Comparison of ENCODE assay signal across 9 cellular contexts in genomic region chr12:2957816-2958431, GRCh38. TPM values are rescaled to one million over a fixed set of nuclear protein-coding genes. Genes with fewer than 3 reads are reported as not detected.
DNase-seq lines count a peak whose midpoint lies in the region; ATAC-seq, FAIRE-seq and TF ChIP-seq lines count a peak whose summit lies in the region.
"Had no signal": no experiment of that assay in that cellular context is flagged by ENCODE, and none has a peak within 500 bp of the region (broad histone marks: within the 10 kb centered on the region; RNA-seq: fewer than 3 reads in every experiment).

No MANE protein-coding gene starts in this region.

- H3K4me1 ChIP-seq in mucosa of rectum (ENCODE audit: control insufficient read depth in 2 of 2, insufficient read depth in 2 of 2, low read length in 2 of 2) = peaks cover 12 to 18% of the 10 kb centered on the region in 2 donors
- H3K4me1 ChIP-seq: prostate gland had no signal

- H3K27me3 ChIP-seq in mucosa of rectum (ENCODE audit: control insufficient read depth in 2 of 2, insufficient read depth in 2 of 2, low read length in 2 of 2) = peaks cover 3 to 5% of the 10 kb centered on the region in 2 donors

- H3K4me3 ChIP-seq in AG10803 (ENCODE audit: low read length) (peak overlapping the region; percentile 78), LNCaP clone FGC (ENCODE audit: low read depth, low read length) (peak overlapping the region; percentile 65), cardiac fibroblast (replicated peaks in 1 of 2; ENCODE audit: low read depth in 2 of 2, low read length in 2 of 2) (peak overlapping the region; percentile 72 to 75), mucosa of rectum (ENCODE audit: low read length in 2 of 2) (peak overlapping the region; percentile 69 to 75)

- H3K9ac ChIP-seq in mucosa of rectum (ENCODE audit: low read depth in 1 of 2, low read length in 2 of 2) = peak overlapping the region in 1 of 2 donors; percentile 63

- TF ChIP-seq CTCF in AG10803 (conservative IDR thresholded peaks at IDR 0.05; ENCODE audit: low read length) = 0 out of 2 replicates have a peak, but pooled peaks have one; percentile 1
- TF ChIP-seq CTCF in LNCaP clone FGC (IDR thresholded peaks at IDR 0.05; ENCODE audit: control insufficient read depth, extremely low read depth, insufficient read depth) = no peak
- no peak for TF ChIP-seq CTCF in cardiac fibroblast (IDR thresholded peaks at IDR 0.05; ENCODE audit: low read depth, low read length)

- H3K36me3 ChIP-seq in mucosa of rectum (ENCODE audit: control insufficient read depth in 2 of 2, insufficient read depth in 2 of 2, low read length in 2 of 2) = no peaks in the 10 kb centered on the region
- H3K36me3 ChIP-seq: prostate gland had no signal

- no peak for ATAC-seq in GM19452 (IDR thresholded peaks at IDR 0.05; ENCODE audit: unreplicated experiment)

- H3K9me3 ChIP-seq in mucosa of rectum (ENCODE audit: control insufficient read depth in 2 of 2, low read length in 2 of 2) = no peaks in the 10 kb centered on the region
- H3K9me3 ChIP-seq: prostate gland had no signal

- no peak for FAIRE-seq in frontal cortex (lab: Jason Lieb, UNC)

- DNase-seq in AG10803 (ENCODE audit: low read depth) = no peak
- no peak for DNase-seq in LNCaP clone FGC (ENCODE audit: low read depth)
- no peak for DNase-seq in cardiac fibroblast (ENCODE audit: low read depth in 2 of 2)
- no peak for DNase-seq in activated effector memory CD4-positive, alpha-beta T cell treated with Interleukin-2 at 50 U/mL for 16 hours
- no peak for DNase-seq in nucleus accumbens (lab: John Stamatoyannopoulos, UW)
- DNase-seq in frontal cortex (ENCODE audit: low spot score in 2 of 2) = no peak

- H3K27ac ChIP-seq in mucosa of rectum (ENCODE audit: low read depth in 2 of 2, low read length in 2 of 2) = peak overlapping the region; percentile 52 to 72

RNA-seq across cellular contexts. Expression of gene TEAD4, which starts 1.3 kb away (rescaled TPM):
- total RNA-seq in frontal cortex = 0.41 TPM
